8 cellular contexts compared by ENCODE assay signal in genomic region chr1:24541711-24542346, GRCh38. TPM values are rescaled to one million over a fixed set of nuclear protein-coding genes. Genes with fewer than 3 reads are reported as not detected.
DNase-seq lines count a peak whose midpoint lies in the region; ATAC-seq, FAIRE-seq and TF ChIP-seq lines count a peak whose summit lies in the region.

No MANE protein-coding gene starts in this region.

- 64 to 68% methylated on average over 8 of the region's 8 CpGs for WGBS in aorta, 2 donors

- intact Hi-C loops in activated CD4-positive, alpha-beta memory T cell treated with anti-CD3 and anti-CD28 coated beads for 36 hours (cut with micrococcal nuclease), result loop anchor here (1.0 to 5.0 kb wide), 6 partner anchors 45 to 379 kb away; partner anchors contain the start of gene CLIC4
- intact Hi-C loops in aorta (cut with DNase I), result no loop called here

- H3K4me3 ChIP-seq in right atrium auricular region (no peak overlapping the region), coronary artery (no peak overlapping the region), aorta (ENCODE audit: low read length in 2 of 2) (no peak overlapping the region)

- TF ChIP-seq CTCF in right atrium auricular region (IDR thresholded peaks at IDR 0.05) (peak; percentile 33 to 71), coronary artery (IDR thresholded peaks at IDR 0.05) (no peak)

- POLR2A ChIA-PET in activated CD4-positive, alpha-beta memory T cell treated with anti-CD3 and anti-CD28 coated beads for 36 hours (lab: Charles Lee), result interaction anchor here (1.0 to 2.1 kb wide), 5 partner anchors 40 to 354 kb away, joined by 3 to 10 read pairs (median 3); partner anchors contain the start of genes RCAN3 and STPG1

- peak overlapping the region; percentile 93 for H3K27ac Mint-ChIP-seq in activated CD4-positive, alpha-beta memory T cell treated with anti-CD3 and anti-CD28 coated beads for 36 hours

- no peaks in the 10 kb centered on the region for H3K4me1 ChIP-seq in right atrium auricular region
- H3K4me1 ChIP-seq in aorta (ENCODE audit: control insufficient read depth in 1 of 2, insufficient read depth in 2 of 2, low read length in 2 of 2), result no peaks in the 10 kb centered on the region

- H3K4me1 Mint-ChIP-seq in activated CD4-positive, alpha-beta memory T cell treated with anti-CD3 and anti-CD28 coated beads for 36 hours (ENCODE audit: low read depth), result peaks cover 65% of the 10 kb centered on the region

- no peaks in the 10 kb centered on the region for H3K9me3 Mint-ChIP-seq in activated CD4-positive, alpha-beta memory T cell treated with anti-CD3 and anti-CD28 coated beads for 36 hours

- H3K27me3 Mint-ChIP-seq in activated CD4-positive, alpha-beta memory T cell treated with anti-CD3 and anti-CD28 coated beads for 36 hours, result no peaks in the 10 kb centered on the region

- H3K36me3 ChIP-seq in right atrium auricular region (no peaks in the 10 kb centered on the region), aorta (ENCODE audit: control insufficient read depth in 1 of 2, insufficient read depth in 2 of 2, low read length in 1 of 2) (no peaks in the 10 kb centered on the region)

- no peak overlapping the region for H3K4me3 Mint-ChIP-seq in activated CD4-positive, alpha-beta memory T cell treated with anti-CD3 and anti-CD28 coated beads for 36 hours

- H3K27ac ChIP-seq in right atrium auricular region (no peak overlapping the region), coronary artery (no peak overlapping the region), aorta (ENCODE audit: low read depth in 1 of 2, low read length in 2 of 2) (no peak overlapping the region)

- H3K9me3 ChIP-seq in right atrium auricular region, result no peaks in the 10 kb centered on the region
- no peaks in the 10 kb centered on the region for H3K9me3 ChIP-seq in aorta (ENCODE audit: control insufficient read depth, low read length)

- H3K36me3 Mint-ChIP-seq in activated CD4-positive, alpha-beta memory T cell treated with anti-CD3 and anti-CD28 coated beads for 36 hours, result peaks cover 10% of the 10 kb centered on the region

- CTCF ChIA-PET in activated CD4-positive, alpha-beta memory T cell treated with anti-CD3 and anti-CD28 coated beads for 36 hours (lab: Charles Lee), result interaction anchor here (0.8 to 4.0 kb wide), 18 partner anchors 18 to 343 kb away, joined by 3 to 48 read pairs (median 4); partner anchors contain the start of genes NIPAL3 and RCAN3

- ATAC-seq in GM21390 (IDR thresholded peaks at IDR 0.05; ENCODE audit: unreplicated experiment), result no peak
- no peak for ATAC-seq in aorta (ENCODE audit: low FRiP score)

- FAIRE-seq in urothelium cell line (lab: Jason Lieb, UNC), result no peak

- H3K27me3 ChIP-seq in right atrium auricular region (no peaks in the 10 kb centered on the region), aorta (ENCODE audit: control insufficient read depth in 1 of 2, insufficient read depth in 2 of 2, low read length in 1 of 2) (no peaks in the 10 kb centered on the region)

- DNase-seq in stimulated activated CD4-positive, alpha-beta T cell treated with anti-CD3 and anti-CD28 coated beads, Interleukin-12 subunit alpha, Interleukin-12 subunit beta, amount 100 ng/mL, for 4 hours, result peak; percentile 13
- no peak for DNase-seq in stimulated activated CD4-positive, alpha-beta T cell treated with anti-CD3 and anti-CD28 coated beads, Interleukin-4, amount 100 ng/mL, for 4 hours
- DNase-seq in activated CD4-positive, alpha-beta memory T cell treated with anti-CD3 and anti-CD28 coated beads for 36 hours, result peak; percentile 58
- DNase-seq in right atrium auricular region (ENCODE audit: low spot score), result no peak
- no peak for DNase-seq in urothelium cell line (ENCODE audit: low spot score)
- DNase-seq in coronary artery (ENCODE audit: low spot score), result no peak
- DNase-seq in aorta, result no peak

RNA-seq across cellular contexts. Expression of gene NCMAP, which starts 14.1 kb away (rescaled TPM):
- total RNA-seq in activated CD4-positive, alpha-beta memory T cell treated with anti-CD3 and anti-CD28 coated beads for 36 hours, result under 1 TPM; 0.05 to 0.07 TPM
- total RNA-seq in right atrium auricular region (under 1 TPM; 0.16 to 0.22 TPM), aorta (under 1 TPM; 0.62 to 0.81 TPM)
- under 1 TPM in 1 of 2 donors, not detected in 1; 0.25 TPM for polyA plus RNA-seq in aorta

RNA-seq across cellular contexts. Expression of gene RCAN3, which starts 39.2 kb away (rescaled TPM):
- total RNA-seq in activated CD4-positive, alpha-beta memory T cell treated with anti-CD3 and anti-CD28 coated beads for 36 hours, result 10 to 100 TPM; 71.3 to 78.8 TPM
- total RNA-seq in right atrium auricular region (1 to 10 TPM; 5.0 to 7.5 TPM), aorta (1 to 10 TPM; 3.8 to 4.8 TPM)
- polyA plus RNA-seq in aorta, result 1 to 10 TPM in 1 of 2 donors, under 1 TPM in 1; 0.84 to 2.4 TPM

Comparison
In these comparisons a context has a peak if more than half of its experiments do, and no peak if none do; other contexts are left out.
1. DNase-seq: peak in stimulated activated CD4-positive, alpha-beta T cell treated with anti-CD3 and anti-CD28 coated beads, Interleukin-12 subunit alpha, Interleukin-12 subunit beta, amount 100 ng/mL, for 4 hours (single experiment) and activated CD4-positive, alpha-beta memory T cell treated with anti-CD3 and anti-CD28 coated beads for 36 hours (single experiment); none in stimulated activated CD4-positive, alpha-beta T cell treated with anti-CD3 and anti-CD28 coated beads, Interleukin-4, amount 100 ng/mL, for 4 hours (0 of 2), right atrium auricular region (single experiment), urothelium cell line (single experiment), coronary artery (single experiment) and aorta (0 of 2).
2. RNA of gene RCAN3, which starts 39.2 kb away (total RNA-seq): 71.3 to 78.8 TPM in activated CD4-positive, alpha-beta memory T cell treated with anti-CD3 and anti-CD28 coated beads for 36 hours; 5.0 to 7.5 TPM in right atrium auricular region and 3.8 to 4.8 TPM in aorta; every median in the first group is over 4 times any median in the second.